ENCODE assay signal across 11 cellular contexts in genomic region chr12:68450947-68451260, GRCh38.
DNase-seq lines count a peak whose midpoint lies in the region; ATAC-seq and TF ChIP-seq lines count a peak whose summit lies in the region.
"Had no signal": no experiment of that assay in that cellular context is flagged by ENCODE, and none has a peak within 500 bp of the region (broad histone marks: within the 10 kb centered on the region; RNA-seq: fewer than 3 reads in every experiment).

No MANE protein-coding gene starts in this region.

- peaks cover 61 to 94% (median 76%) of the 10 kb centered on the region in 10 experiments for H3K4me1 ChIP-seq in BLaER1 treated with 17β-estradiol and CSF1 and Interleukin-3, amounts not matched to agents 10 nM and 100 nM
- peaks cover 58 to 63% of the 10 kb centered on the region in 2 donors for H3K4me1 ChIP-seq in naive thymus-derived CD4-positive, alpha-beta T cell (ENCODE audit: control insufficient read depth in 2 of 2, insufficient read depth in 2 of 2, low read length in 2 of 2)

- H3K27me3 ChIP-seq in BLaER1 treated with 17β-estradiol and CSF1 and Interleukin-3, amounts not matched to agents 10 nM and 100 nM = no peaks in the 10 kb centered on the region
- no peaks in the 10 kb centered on the region for H3K27me3 ChIP-seq in naive thymus-derived CD4-positive, alpha-beta T cell (ENCODE audit: control insufficient read depth in 2 of 2, insufficient read depth in 2 of 2, low read length in 2 of 2)

- POLR2A ChIA-PET in naive thymus-derived CD4-positive, alpha-beta T cell (lab: Charles Lee) = interaction anchor here (1.0 to 3.3 kb wide), 2 partner anchors 11 to 115 kb away, joined by 3 to 23 read pairs; no protein-coding TSS in a partner anchor

- H3K36me3 Mint-ChIP-seq in HFFc6 (ENCODE audit: low read depth) = no peaks in the 10 kb centered on the region
- peaks cover 5 to 12% of the 10 kb centered on the region in 2 donors for H3K36me3 Mint-ChIP-seq in activated naive CD4-positive, alpha-beta T cell treated with anti-CD3 and anti-CD28 coated beads, Interleukin-2, amount 50 U/mL, for 72 hours
- H3K36me3 Mint-ChIP-seq in naive thymus-derived CD4-positive, alpha-beta T cell = peaks cover 0 to 9% (median 0%) of the 10 kb centered on the region in 5 donors

- H3K36me3 ChIP-seq in BLaER1 treated with 17β-estradiol and CSF1 and Interleukin-3, amounts not matched to agents 10 nM and 100 nM = no peaks in the 10 kb centered on the region
- H3K36me3 ChIP-seq in naive thymus-derived CD4-positive, alpha-beta T cell (ENCODE audit: control insufficient read depth in 2 of 3, insufficient read depth in 3 of 3, low read length in 3 of 3) = no peaks in the 10 kb centered on the region

- peak overlapping the region; percentile 47 for H3K27ac Mint-ChIP-seq in HFFc6
- peak overlapping the region; percentile 82 to 99 for H3K27ac Mint-ChIP-seq in activated naive CD4-positive, alpha-beta T cell treated with anti-CD3 and anti-CD28 coated beads, Interleukin-2, amount 50 U/mL, for 72 hours
- peak overlapping the region; percentile 49 to 97 (median 76) for H3K27ac Mint-ChIP-seq in naive thymus-derived CD4-positive, alpha-beta T cell

- H3K9ac ChIP-seq in BLaER1 treated with 17β-estradiol and CSF1 and Interleukin-3, amounts not matched to agents 10 nM and 100 nM = peak overlapping the region; percentile 4 to 78 (median 51); a peak in 17 of 22 replicates

- H3K9me3 Mint-ChIP-seq in HFFc6 = no peaks in the 10 kb centered on the region
- peaks cover 6 to 15% of the 10 kb centered on the region in 2 donors for H3K9me3 Mint-ChIP-seq in activated naive CD4-positive, alpha-beta T cell treated with anti-CD3 and anti-CD28 coated beads, Interleukin-2, amount 50 U/mL, for 72 hours
- no peaks in the 10 kb centered on the region for H3K9me3 Mint-ChIP-seq in naive thymus-derived CD4-positive, alpha-beta T cell

- intact Hi-C loops in naive thymus-derived CD4-positive, alpha-beta T cell (cut with micrococcal nuclease) = loop anchor here (1.0 to 5.0 kb wide), 10 partner anchors 12 to 356 kb away; partner anchors contain the start of genes RAP1B (in 2 of the 2), MDM2 (in 1 of the 2) and NUP107 (in 1 of the 2)

- H4K20me1 ChIP-seq in BLaER1 treated with 17β-estradiol and CSF1 and Interleukin-3, amounts not matched to agents 10 nM and 100 nM = no peaks in the 10 kb centered on the region

- H3K27ac ChIP-seq in BLaER1 treated with 17β-estradiol and CSF1 and Interleukin-3, amounts not matched to agents 10 nM and 100 nM = peak overlapping the region; percentile 37 to 78 (median 57)
- H3K27ac ChIP-seq in naive thymus-derived CD4-positive, alpha-beta T cell (ENCODE audit: low read depth, low read length) = peak overlapping the region; percentile 48
- H3K27ac ChIP-seq: psoas muscle had no signal

- TF ChIP-seq CTCF in HFFc6 (IDR thresholded peaks at IDR 0.05) = no peak

- peak; percentile 83 to 87 for ATAC-seq in activated naive CD4-positive, alpha-beta T cell treated with anti-CD3 and anti-CD28 coated beads, Interleukin-2, amount 50 U/mL, for 72 hours
- peak; percentile 48 for ATAC-seq in naive thymus-derived CD4-positive, alpha-beta T cell
- ATAC-seq in GM18861 (IDR thresholded peaks at IDR 0.05; ENCODE audit: unreplicated experiment) (no peak), HG02623 (IDR thresholded peaks at IDR 0.05; ENCODE audit: unreplicated experiment) (no peak), GM18867 (IDR thresholded peaks at IDR 0.05; ENCODE audit: unreplicated experiment) (no peak)

- CTCF ChIA-PET in naive thymus-derived CD4-positive, alpha-beta T cell (lab: Charles Lee) = interaction anchor here (0.5 kb wide), 1 partner anchor 14 kb away, joined by 3 read pairs; no protein-coding TSS in a partner anchor

- peak overlapping the region; percentile 54; the same call in 1 of the 2 replicates for H3K4me3 Mint-ChIP-seq in HFFc6
- H3K4me3 Mint-ChIP-seq in naive thymus-derived CD4-positive, alpha-beta T cell = peak overlapping the region; percentile 61 to 85 (median 72)

- peaks cover 0 to 23% (median 18%) of the 10 kb centered on the region in 11 experiments; a peak in 18 of 22 replicates for H3K9me3 ChIP-seq in BLaER1 treated with 17β-estradiol and CSF1 and Interleukin-3, amounts not matched to agents 10 nM and 100 nM (replicated peaks in 1 of 11)
- H3K9me3 ChIP-seq in naive thymus-derived CD4-positive, alpha-beta T cell (ENCODE audit: control insufficient read depth in 2 of 3, low read length in 3 of 3) = no peaks in the 10 kb centered on the region
- H3K9me3 ChIP-seq: psoas muscle had no signal

- H3K4me3 ChIP-seq in BLaER1 treated with 17β-estradiol and CSF1 and Interleukin-3, amounts not matched to agents 10 nM and 100 nM = peak overlapping the region in 9 of 10 experiments; percentile 2 to 57 (median 38); a peak in 13 of 20 replicates
- peak overlapping the region; percentile 28 for H3K4me3 ChIP-seq in naive thymus-derived CD4-positive, alpha-beta T cell (ENCODE audit: low read length)

- H3K4me1 Mint-ChIP-seq in HFFc6 (ENCODE audit: low read depth) = peaks cover 22% of the 10 kb centered on the region
- H3K4me1 Mint-ChIP-seq in naive thymus-derived CD4-positive, alpha-beta T cell = peaks cover 71 to 100% (median 95%) of the 10 kb centered on the region in 7 donors

- peak overlapping the region; percentile 72 to 95 (median 86) for H3K4me2 ChIP-seq in BLaER1 treated with 17β-estradiol and CSF1 and Interleukin-3, amounts not matched to agents 10 nM and 100 nM

- no peak for DNase-seq in HFFc6
- peak in 1 of 2 donors; percentile 38 for DNase-seq in activated naive CD4-positive, alpha-beta T cell treated with anti-CD3 and anti-CD28 coated beads, Interleukin-2, amount 50 U/mL, for 72 hours (ENCODE audit: low spot score in 2 of 2)
- peak in 1 of 9 donors; percentile 8 for DNase-seq in naive thymus-derived CD4-positive, alpha-beta T cell
- no peak for DNase-seq in Ammon's horn (ENCODE audit: low spot score)
- DNase-seq: DMS53, NCI-H2107 had no signal

- H3K27me3 Mint-ChIP-seq in HFFc6 (ENCODE audit: insufficient read depth) = peaks cover 3% of the 10 kb centered on the region; the same call in 1 of the 2 replicates
- H3K27me3 Mint-ChIP-seq in naive thymus-derived CD4-positive, alpha-beta T cell = no peaks in the 10 kb centered on the region

Comparison
In these comparisons a context has a peak if more than half of its experiments do, and no peak if none do; other contexts are left out.
1. ATAC-seq: peak in activated naive CD4-positive, alpha-beta T cell treated with anti-CD3 and anti-CD28 coated beads, Interleukin-2, amount 50 U/mL, for 72 hours (2 of 2) and naive thymus-derived CD4-positive, alpha-beta T cell (single experiment); none in GM18861 (single experiment), HG02623 (single experiment) and GM18867 (single experiment).
2. Peak in every context shown above with its lines, with median percentiles within 50 percentile points of each other: H3K27ac Mint-ChIP-seq.